8 cellular contexts compared by ENCODE assay signal in genomic region chr10:43362191-43362839, GRCh38. TPM values are rescaled to one million over a fixed set of nuclear protein-coding genes. Genes with fewer than 3 reads are reported as not detected.
DNase-seq lines count a peak whose midpoint lies in the region; TF ChIP-seq lines count a peak whose summit lies in the region.

No MANE protein-coding gene starts in this region.

- peak in 1 of 2 donors; percentile 26 for TF ChIP-seq POLR2A in uterus (IDR thresholded peaks at IDR 0.05)

- intact Hi-C loops in uterus (cut with DNase I; ENCODE audit: low total_unique reads): no loop called here

- H3K4me1 ChIP-seq in GM23248 (ENCODE audit: insufficient read depth) (no peaks in the 10 kb centered on the region), rectal smooth muscle tissue (ENCODE audit: control insufficient read depth, insufficient read depth, low read length) (peaks cover 6% of the 10 kb centered on the region), uterus (no peaks in the 10 kb centered on the region)

- 16 to 17% methylated on average over 34 to 48 of the region's 48 CpGs for WGBS in GM23248 (ENCODE audit: low coverage in 1 of 2, low lambda C conversion rate in 2 of 2, missing lambda C conversion rate in 2 of 2), 2 experiments

- H3F3A ChIP-seq in GM23248 (ENCODE audit: insufficient read depth): no peaks in the 10 kb centered on the region

- peak; percentile 13 to 58 (median 33) for TF ChIP-seq CTCF in uterus (IDR thresholded peaks at IDR 0.05)

- H3K36me3 ChIP-seq in GM23248 (ENCODE audit: low read depth): no peaks in the 10 kb centered on the region
- no peaks in the 10 kb centered on the region for H3K36me3 ChIP-seq in rectal smooth muscle tissue (ENCODE audit: control insufficient read depth, insufficient read depth, low read length)
- H3K36me3 ChIP-seq in uterus: no peaks in the 10 kb centered on the region

- no peaks in the 10 kb centered on the region for H4K20me1 ChIP-seq in GM23248 (ENCODE audit: insufficient read depth)

- H3K79me2 ChIP-seq in GM23248 (ENCODE audit: insufficient read depth): no peaks in the 10 kb centered on the region

- H3K4me3 ChIP-seq in GM23248: peak overlapping the region; percentile 60
- H3K4me3 ChIP-seq in rectal smooth muscle tissue (ENCODE audit: low read length): peak overlapping the region; percentile 83
- peak overlapping the region; percentile 33 to 37 for H3K4me3 ChIP-seq in uterus

- DNase-seq in EH (ENCODE audit: low read depth) (peak; percentile 87), GM23248 (peak; percentile 75), MV-4-11 (lab: John Stamatoyannopoulos, UW) (peak; percentile 96), T-helper 1 cell (peak; percentile 98), astrocyte of the hippocampus (ENCODE audit: low read depth, low spot score) (peak; percentile 96), hepatic stellate cell (ENCODE audit: low spot score) (peak; percentile 76), uterus (peak; percentile 86 to 89)

- H3K27ac ChIP-seq in GM23248: no peak overlapping the region
- peak overlapping the region; percentile 66 for H3K27ac ChIP-seq in rectal smooth muscle tissue (ENCODE audit: low read depth, low read length)
- H3K27ac ChIP-seq in uterus: peak overlapping the region; percentile 8 to 25

- H3K9me2 ChIP-seq in GM23248 (ENCODE audit: insufficient read depth): no peaks in the 10 kb centered on the region

- peak overlapping the region; percentile 73 for H2AFZ ChIP-seq in GM23248

- H3K27me3 ChIP-seq in GM23248 (replicated peaks; ENCODE audit: insufficient read depth) (no peaks in the 10 kb centered on the region), rectal smooth muscle tissue (ENCODE audit: control insufficient read depth, insufficient read depth, low read length) (no peaks in the 10 kb centered on the region), uterus (no peaks in the 10 kb centered on the region)

- H3K9ac ChIP-seq in GM23248 (peak overlapping the region; percentile 21; the same call in 1 of the 2 replicates), rectal smooth muscle tissue (ENCODE audit: low read length) (peak overlapping the region; percentile 81)

- H3K4me2 ChIP-seq in GM23248 (ENCODE audit: unreplicated experiment): peak overlapping the region; percentile 71

- in situ Hi-C loops in GM23248 (cut with MboI): no loop called here

- no peaks in the 10 kb centered on the region for H3K9me3 ChIP-seq in GM23248 (ENCODE audit: low read depth)
- no peaks in the 10 kb centered on the region for H3K9me3 ChIP-seq in uterus

RNA-seq across cellular contexts. Expression of gene FXYD4, which starts 9.1 kb away (rescaled TPM):
- not detected in 2 replicates for total RNA-seq in GM23248 (2014; rRNA removed; shearing (Covaris generic))
- polyA plus RNA-seq in GM23248 (2016; fragmentation: Nextera tagmentation; extraction: Ambion mirVana): not detected in 2 replicates
- not detected for total RNA-seq in uterus

RNA-seq across cellular contexts. Expression of gene HNRNPF, which starts 46.7 kb away (rescaled TPM):
- total RNA-seq in GM23248 (2014; rRNA removed; shearing (Covaris generic)): 158 and 172 TPM in 2 replicates
- polyA plus RNA-seq in GM23248 (2016; fragmentation: Nextera tagmentation; extraction: Ambion mirVana): 106 and 116 TPM in 2 replicates
- 100 to 1,000 TPM in 2 of 4 donors, 10 to 100 TPM in 2; 86.2 to 211 (median 142) TPM for total RNA-seq in uterus
